In the genomic region with DNA sequence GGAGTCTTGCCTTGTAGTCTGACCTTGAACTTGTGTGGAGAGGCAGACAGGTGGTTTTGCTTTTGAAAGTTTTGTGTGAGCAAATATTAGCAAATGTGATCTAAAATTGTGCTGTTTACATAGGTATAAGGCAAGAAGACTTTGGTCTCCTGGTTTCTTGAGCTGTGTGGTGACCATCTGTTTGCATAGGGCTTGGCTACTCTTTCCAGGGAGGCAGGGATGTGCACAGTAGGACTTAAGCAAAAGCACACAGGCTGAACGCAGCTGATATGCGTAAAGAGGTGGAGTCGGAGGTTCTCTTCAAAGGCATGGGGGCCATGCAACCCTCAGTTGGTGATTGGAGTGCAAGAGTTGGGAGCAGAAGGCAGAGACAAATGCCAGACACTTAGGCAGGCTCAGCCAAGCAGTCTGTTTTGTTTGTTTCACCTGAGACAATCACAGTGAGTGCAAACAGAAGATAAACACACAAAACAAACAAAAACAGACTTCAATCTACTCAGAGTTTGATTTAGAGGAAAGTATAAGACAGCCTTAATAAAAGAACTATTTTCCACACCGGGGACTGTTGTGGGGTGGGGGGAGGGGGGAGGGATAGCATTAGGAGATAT, we compare ENCODE assay signal across 16 cellular contexts.
"Had no signal": no experiment of that assay in that cellular context is flagged by ENCODE, and none has a peak within 500 bp of the region (broad histone marks: within the 10 kb centered on the region; RNA-seq: fewer than 3 reads in every experiment).

No MANE protein-coding gene starts in this region.

- H3K27ac ChIP-seq: coronary artery, heart left ventricle, neutrophil, sigmoid colon, skin epidermis had no signal

- H3K27ac Mint-ChIP-seq: naive thymus-derived CD8-positive, alpha-beta T cell had no signal

- ATAC-seq: heart left ventricle; left lobe of liver; mucosa of descending colon; naive thymus-derived CD8-positive, alpha-beta T cell had no signal

- H3K4me3 Mint-ChIP-seq: naive thymus-derived CD8-positive, alpha-beta T cell had no signal

- DNase-seq: effector CD4-positive, alpha-beta T cell; heart left ventricle; hypothalamus; kidney glomerular epithelial cell; mammary epithelial cell; mucosa of descending colon; naive thymus-derived CD8-positive, alpha-beta T cell; sigmoid colon; stimulated activated CD4-positive, alpha-beta T cell treated with anti-CD3 and anti-CD28 coated beads, Interleukin-2, amount 100 ng/mL, for 24 hours; stimulated activated CD4-positive, alpha-beta T cell treated with anti-CD3 and anti-CD28 coated beads, Interleukin-4, amount 100 ng/mL, for 4 hours; stimulated activated naive CD4-positive, alpha-beta T cell treated with Interleukin-2 at 50 U/mL for 16 hours; trophoblast cell had no signal

- H3K36me3 Mint-ChIP-seq: naive thymus-derived CD8-positive, alpha-beta T cell had no signal
